22 cellular contexts compared by ENCODE assay signal in the genomic region with DNA sequence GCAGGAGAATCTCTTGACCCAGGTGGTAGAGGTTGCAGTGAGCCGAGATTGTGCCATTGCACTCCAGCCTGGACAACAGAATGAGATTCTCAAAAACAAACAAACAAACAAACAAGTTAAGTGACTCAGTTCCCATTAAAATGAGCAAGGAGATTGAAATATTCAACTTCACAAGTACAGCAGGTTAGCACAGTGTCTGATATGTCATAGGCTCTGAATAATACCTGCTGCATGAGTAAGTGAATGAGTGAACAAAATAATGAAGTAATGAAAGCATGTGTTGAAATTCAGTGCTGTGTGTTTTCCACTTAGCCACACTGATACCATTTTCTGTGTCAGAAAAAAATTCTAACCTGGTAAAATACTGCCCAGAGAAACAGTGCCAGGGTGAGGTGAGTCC. TPM values are rescaled to one million over a fixed set of nuclear protein-coding genes. Genes with fewer than 3 reads are reported as not detected.
DNase-seq lines count a peak whose midpoint lies in the region; ATAC-seq, FAIRE-seq and TF ChIP-seq lines count a peak whose summit lies in the region.
"Had no signal": no experiment of that assay in that cellular context is flagged by ENCODE, and none has a peak within 500 bp of the region (broad histone marks: within the 10 kb centered on the region; RNA-seq: fewer than 3 reads in every experiment).

No MANE protein-coding gene starts in this region.

- H3K9me3 ChIP-seq in mammary epithelial cell (replicated peaks; ENCODE audit: insufficient read depth, low read length) = no peaks in the 10 kb centered on the region
- H3K9me3 ChIP-seq in keratinocyte (ENCODE audit: control insufficient read depth, low read depth, low read length) = no peaks in the 10 kb centered on the region
- no peaks in the 10 kb centered on the region for H3K9me3 ChIP-seq in smooth muscle cell (replicated peaks; ENCODE audit: low read depth)
- no peaks in the 10 kb centered on the region for H3K9me3 ChIP-seq in lower lobe of right lung
- H3K9me3 ChIP-seq: A549, Caco-2 had no signal

- BruUV-seq in mammary epithelial cell (replicated peaks; lab: Mats Ljungman, UMichigan) (no TSS peak), MCF 10A (replicated peaks; lab: Mats Ljungman, UMichigan) (no TSS peak)

- DNase-seq in mammary epithelial cell (peak; percentile 40), MCF 10A (ENCODE audit: unreplicated experiment) (no peak), epithelial cell of prostate (ENCODE audit: low read depth, low spot score) (no peak), keratinocyte (ENCODE audit: low read depth, low spot score) (peak; percentile 17), smooth muscle cell (lab: John Stamatoyannopoulos, UW; ENCODE audit: unreplicated experiment) (no peak), DMS 273 treated with DMSO at 0.1 percent for 48 hours (lab: John Stamatoyannopoulos, UW) (no peak), lower lobe of right lung (no peak)
- no peak for DNase-seq in activated CD8-positive, alpha-beta T cell treated with anti-CD3 and anti-CD28 coated beads for 36 hours
- DNase-seq: AML-193; Caco-2; CD4-positive, alpha-beta T cell; DMS53; DND-41; EL; GOT3; H9 had no signal

- dilution Hi-C loops in mammary epithelial cell (cut with HindIII; ENCODE audit: low sequenced_read_pairs) = no loop called here
- dilution Hi-C loops in keratinocyte (cut with MboI; ENCODE audit: extremely low pct_ligation_motif_present, low sequenced_read_pairs) = no loop called here

- H3K4me1 ChIP-seq in mammary epithelial cell (ENCODE audit: insufficient read depth, low read length) (peaks cover 24% of the 10 kb centered on the region), keratinocyte (ENCODE audit: control insufficient read depth, extremely low read depth, insufficient read depth, low read length) (peaks cover 23% of the 10 kb centered on the region), smooth muscle cell (ENCODE audit: low read depth) (no peaks in the 10 kb centered on the region), lower lobe of right lung (no peaks in the 10 kb centered on the region)
- H3K4me1 ChIP-seq: Caco-2 had no signal

- H3K9ac ChIP-seq in mammary epithelial cell (ENCODE audit: insufficient read depth, low read length) (no peak overlapping the region), keratinocyte (ENCODE audit: control insufficient read depth, extremely low read depth, insufficient read depth, low read length) (no peak overlapping the region), smooth muscle cell (ENCODE audit: low read depth) (no peak overlapping the region)

- H3K27ac ChIP-seq in mammary epithelial cell (ENCODE audit: insufficient read depth, low read depth, low read length) (no peak overlapping the region), epithelial cell of prostate (peak overlapping the region; percentile 93), keratinocyte (ENCODE audit: control insufficient read depth, insufficient read depth, low read length) (no peak overlapping the region), smooth muscle cell (ENCODE audit: low read depth) (peak overlapping the region; percentile 77), lower lobe of right lung (no peak overlapping the region)
- H3K27ac ChIP-seq: 22Rv1, C4-2B, HL-60 had no signal

- ATAC-seq in activated CD8-positive, alpha-beta T cell treated with anti-CD3 and anti-CD28 coated beads for 36 hours = no peak
- no peak for ATAC-seq in lower lobe of right lung
- ATAC-seq: A549, GM12878 had no signal

- no peak overlapping the region for H3K4me3 Mint-ChIP-seq in MCF 10A (ENCODE audit: unreplicated experiment)
- no peak overlapping the region for H3K4me3 Mint-ChIP-seq in activated CD8-positive, alpha-beta T cell treated with anti-CD3 and anti-CD28 coated beads for 36 hours
- H3K4me3 Mint-ChIP-seq: CD4-positive, alpha-beta T cell; H9 had no signal

- H2AFZ ChIP-seq in mammary epithelial cell (ENCODE audit: low read depth, low read length) (no peak overlapping the region), keratinocyte (ENCODE audit: control insufficient read depth, low read length) (no peak overlapping the region), smooth muscle cell (ENCODE audit: low read depth) (no peak overlapping the region)

- H3K36me3 ChIP-seq in mammary epithelial cell (ENCODE audit: insufficient read depth, low read length) (no peaks in the 10 kb centered on the region), keratinocyte (ENCODE audit: control insufficient read depth in 2 of 2, extremely low read depth in 1 of 2, insufficient read depth in 2 of 2, low read length in 2 of 2) (no peaks in the 10 kb centered on the region), smooth muscle cell (ENCODE audit: low read depth) (no peaks in the 10 kb centered on the region), lower lobe of right lung (no peaks in the 10 kb centered on the region)

- H3K27ac Mint-ChIP-seq in MCF 10A (ENCODE audit: low read depth, unreplicated experiment) = no peak overlapping the region
- no peak overlapping the region for H3K27ac Mint-ChIP-seq in activated CD8-positive, alpha-beta T cell treated with anti-CD3 and anti-CD28 coated beads for 36 hours
- H3K27ac Mint-ChIP-seq: CD4-positive, alpha-beta T cell; H9 had no signal

- intact Hi-C loops in mammary epithelial cell (cut with micrococcal nuclease) (loop anchor here (5.0 kb wide), 1 partner anchor 227 kb away; no protein-coding TSS in a partner anchor), MCF 10A (cut with micrococcal nuclease) (no loop called here), lower lobe of right lung (cut with DNase I) (no loop called here)
- intact Hi-C loops in activated CD8-positive, alpha-beta T cell treated with anti-CD3 and anti-CD28 coated beads for 36 hours (cut with micrococcal nuclease) = no loop called here

- H3K4me3 ChIP-seq in mammary epithelial cell (replicated peaks in 1 of 3; ENCODE audit: insufficient read depth in 1 of 3, low read depth in 2 of 3, low read length in 3 of 3) = no peak overlapping the region
- H3K4me3 ChIP-seq in keratinocyte (ENCODE audit: control insufficient read depth in 2 of 3, extremely low read depth in 1 of 3, insufficient read depth in 2 of 3, low read depth in 1 of 3, low read length in 3 of 3) = no peak overlapping the region
- no peak overlapping the region for H3K4me3 ChIP-seq in smooth muscle cell
- no peak overlapping the region for H3K4me3 ChIP-seq in lower lobe of right lung
- H3K4me3 ChIP-seq: A549, GM12878 had no signal

- CTCF ChIA-PET in mammary epithelial cell (lab: Charles Lee; ENCODE audit: low non-redundant PET) (no interaction called here), MCF 10A (lab: Yijun Ruan, JAX) (interaction anchor here (1.3 kb wide), 1 partner anchor 977 kb away, joined by 3 read pairs; no protein-coding TSS in a partner anchor)
- CTCF ChIA-PET in activated CD8-positive, alpha-beta T cell treated with anti-CD3 and anti-CD28 coated beads for 36 hours (lab: Charles Lee) = no interaction called here

- in situ Hi-C loops in mammary epithelial cell (cut with MboI; ENCODE audit: low sequenced_read_pairs in 2 of 2) = no loop called here

- H3F3A ChIP-seq in smooth muscle cell (ENCODE audit: low read depth) = no peaks in the 10 kb centered on the region

- H3K27me3 ChIP-seq in mammary epithelial cell (ENCODE audit: insufficient read depth, low read length) (no peaks in the 10 kb centered on the region), keratinocyte (ENCODE audit: control insufficient read depth, extremely low read depth, insufficient read depth, low read length) (no peaks in the 10 kb centered on the region), smooth muscle cell (ENCODE audit: low read depth) (no peaks in the 10 kb centered on the region), lower lobe of right lung (ENCODE audit: low read depth) (no peaks in the 10 kb centered on the region)

- H3K4me1 Mint-ChIP-seq in MCF 10A (ENCODE audit: insufficient read depth, unreplicated experiment) = peaks cover 29% of the 10 kb centered on the region
- H3K4me1 Mint-ChIP-seq in activated CD8-positive, alpha-beta T cell treated with anti-CD3 and anti-CD28 coated beads for 36 hours (ENCODE audit: low read depth) = peaks cover 9% of the 10 kb centered on the region

- no peaks in the 10 kb centered on the region for H3K9me3 Mint-ChIP-seq in MCF 10A (ENCODE audit: unreplicated experiment)
- H3K9me3 Mint-ChIP-seq in activated CD8-positive, alpha-beta T cell treated with anti-CD3 and anti-CD28 coated beads for 36 hours = no peaks in the 10 kb centered on the region
- H3K9me3 Mint-ChIP-seq: CD4-positive, alpha-beta T cell; H9 had no signal

- H3K27me3 Mint-ChIP-seq in MCF 10A (ENCODE audit: insufficient read depth, unreplicated experiment) = no peaks in the 10 kb centered on the region
- H3K27me3 Mint-ChIP-seq in activated CD8-positive, alpha-beta T cell treated with anti-CD3 and anti-CD28 coated beads for 36 hours = peaks cover 5% of the 10 kb centered on the region
- H3K27me3 Mint-ChIP-seq: CD4-positive, alpha-beta T cell had no signal

- H4K20me1 ChIP-seq in mammary epithelial cell (ENCODE audit: insufficient read depth, low read length) (no peaks in the 10 kb centered on the region), keratinocyte (ENCODE audit: control insufficient read depth, extremely low read depth, insufficient read depth, low read length) (no peaks in the 10 kb centered on the region), smooth muscle cell (ENCODE audit: low read depth) (no peaks in the 10 kb centered on the region)

- H3K4me2 ChIP-seq in mammary epithelial cell (ENCODE audit: insufficient read depth, low read depth, low read length) = no peak overlapping the region
- no peak overlapping the region for H3K4me2 ChIP-seq in keratinocyte (ENCODE audit: control insufficient read depth, extremely low read depth, insufficient read depth, low read depth, low read length)
- H3K4me2 ChIP-seq in smooth muscle cell = no peak overlapping the region

- FAIRE-seq in keratinocyte (lab: Jason Lieb, UNC) = no peak
- FAIRE-seq: A549, GM12878 had no signal

- H3K36me3 Mint-ChIP-seq in MCF 10A (ENCODE audit: insufficient read depth, unreplicated experiment) = no peaks in the 10 kb centered on the region
- no peaks in the 10 kb centered on the region for H3K36me3 Mint-ChIP-seq in activated CD8-positive, alpha-beta T cell treated with anti-CD3 and anti-CD28 coated beads for 36 hours (ENCODE audit: low read depth)

- no peak for TF ChIP-seq CTCF in mammary epithelial cell (conservative IDR thresholded peaks at IDR 0.05 in 1 of 2, IDR thresholded peaks at IDR 0.05 in 1 of 2; ENCODE audit: extremely low read depth in 1 of 2, insufficient read depth in 1 of 2, low read depth in 1 of 2, low read length in 2 of 2)
- TF ChIP-seq CTCF in MCF 10A (IDR thresholded peaks at IDR 0.05; ENCODE audit: unreplicated experiment) = no peak
- TF ChIP-seq CTCF in keratinocyte (optimal IDR thresholded peaks at IDR 0.05 in 1 of 3, IDR thresholded peaks at IDR 0.05 in 1 of 3, conservative IDR thresholded peaks at IDR 0.05 in 1 of 3; ENCODE audit: extremely low read depth in 1 of 3, insufficient read depth in 2 of 3, low read length in 3 of 3) = no peak
- TF ChIP-seq CTCF in smooth muscle cell (IDR thresholded peaks at IDR 0.05; ENCODE audit: borderline replicate concordance, insufficient read depth, poor library complexity, severe bottlenecking) = no peak
- no peak for TF ChIP-seq CTCF in activated CD8-positive, alpha-beta T cell treated with anti-CD3 and anti-CD28 coated beads for 36 hours (IDR thresholded peaks at IDR 0.05)
- no peak for TF ChIP-seq CTCF in lower lobe of right lung (IDR thresholded peaks at IDR 0.05)

- 100% methylated on average over 1 of the region's 1 CpG for WGBS in mammary epithelial cell (ENCODE audit: low coverage, missing lambda C conversion rate)
- WGBS in smooth muscle cell (ENCODE audit: low lambda C conversion rate) = 100% methylated on average over 1 of the region's 1 CpG

- H3K79me2 ChIP-seq in mammary epithelial cell (ENCODE audit: insufficient read depth, low read length) (no peaks in the 10 kb centered on the region), keratinocyte (ENCODE audit: control insufficient read depth, insufficient read depth, low read length) (no peaks in the 10 kb centered on the region), smooth muscle cell (ENCODE audit: low read depth) (no peaks in the 10 kb centered on the region)

- POLR2A ChIA-PET in MCF 10A (lab: Yijun Ruan, JAX) = no interaction called here
- POLR2A ChIA-PET in activated CD8-positive, alpha-beta T cell treated with anti-CD3 and anti-CD28 coated beads for 36 hours (lab: Charles Lee) = interaction anchor here (0.6 to 0.7 kb wide), 2 partner anchors 85 to 297 kb away, joined by 3 read pairs; no protein-coding TSS in a partner anchor

- no peaks in the 10 kb centered on the region for H3K9me1 ChIP-seq in keratinocyte (ENCODE audit: control insufficient read depth, extremely low read depth, insufficient read depth, low read length)

RNA-seq across cellular contexts. Expression of a gene that starts 41.9 kb away (rescaled TPM):
- total RNA-seq in mammary epithelial cell = 10 to 100 TPM; 23.2 to 34.7 TPM
- polyA plus RNA-seq in mammary epithelial cell = 7.4 TPM
- polyA minus RNA-seq in mammary epithelial cell = 12.7 TPM
- 4.8 and 4.9 TPM in 2 replicates for total RNA-seq in MCF 10A (2022)
- 2.1 to 7.3 TPM (median 3.3 TPM) in 3 replicates for polyA plus RNA-seq in keratinocyte
- 2.4 TPM for polyA plus RNA-seq in keratinocyte (2011; ENCODE audit: low read depth)
- polyA plus RNA-seq in keratinocyte (2011; cell fraction: cytosol; rRNA removed) = 1.7 and 2.6 TPM in 2 replicates
- polyA plus RNA-seq in keratinocyte (2011; cell fraction: nucleus; rRNA removed) = 5.8 and 6.5 TPM in 2 replicates
- 1.7 and 4.4 TPM in 2 replicates for polyA plus RNA-seq in keratinocyte (2012; ENCODE audit: low replicate concordance)
- 5.2 to 11.3 TPM (median 11.2 TPM) in 3 replicates for polyA minus RNA-seq in keratinocyte
- 2.9 TPM for polyA minus RNA-seq in keratinocyte (2011; cell fraction: cytosol; rRNA and poly(A)+ RNA removed)
- 9.7 and 20.0 TPM in 2 replicates for polyA minus RNA-seq in keratinocyte (2011; cell fraction: nucleus; rRNA and poly(A)+ RNA removed)
- 17.7 and 19.2 TPM in 2 replicates for total RNA-seq in smooth muscle cell
- polyA plus RNA-seq in smooth muscle cell = 4.7 and 6.1 TPM in 2 replicates
- 10 to 100 TPM; 10.2 to 10.4 TPM for total RNA-seq in activated CD8-positive, alpha-beta T cell treated with anti-CD3 and anti-CD28 coated beads for 36 hours
- 25.8 TPM for total RNA-seq in lower lobe of right lung
- total RNA-seq: G401 had no signal

Comparison
In these comparisons a context has a peak if more than half of its experiments do, and no peak if none do; other contexts are left out.
1. DNase-seq: peak in mammary epithelial cell (single experiment) and keratinocyte (single experiment); none in MCF 10A (single experiment), epithelial cell of prostate (single experiment), smooth muscle cell (single experiment), DMS 273 treated with DMSO at 0.1 percent for 48 hours (single experiment), activated CD8-positive, alpha-beta T cell treated with anti-CD3 and anti-CD28 coated beads for 36 hours (single experiment) and lower lobe of right lung (single experiment).
2. H3K27ac ChIP-seq: peak in epithelial cell of prostate (single experiment) and smooth muscle cell (single experiment); none in mammary epithelial cell (single experiment), keratinocyte (single experiment) and lower lobe of right lung (single experiment).